In the genomic region with DNA sequence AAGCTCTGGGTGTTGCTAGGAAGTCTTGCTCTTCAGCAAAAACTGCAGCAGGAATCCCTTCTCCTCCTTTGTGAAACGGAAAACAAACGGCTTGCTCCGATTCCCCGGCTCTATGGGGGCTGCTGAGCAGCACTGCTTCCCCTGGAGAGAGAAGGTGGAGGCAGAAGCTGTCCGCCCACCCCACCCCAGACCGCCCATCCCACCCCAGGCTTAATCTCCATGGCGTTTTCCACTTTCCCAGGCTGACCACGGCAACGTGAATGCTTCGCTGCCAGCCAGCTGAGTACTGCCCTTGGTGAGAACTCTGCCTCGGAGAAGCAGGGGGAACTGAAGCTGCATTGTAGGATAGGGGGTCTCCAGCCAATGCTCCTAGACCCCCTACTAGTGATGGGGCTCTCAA, we compare ENCODE assay signal across 17 cellular contexts.
DNase-seq lines count a peak whose midpoint lies in the region; ATAC-seq and TF ChIP-seq lines count a peak whose summit lies in the region.
"Had no signal": no experiment of that assay in that cellular context is flagged by ENCODE, and none has a peak within 500 bp of the region (broad histone marks: within the 10 kb centered on the region; RNA-seq: fewer than 3 reads in every experiment).

No MANE protein-coding gene starts in this region.

- no peaks in the 10 kb centered on the region for H3K27me3 Mint-ChIP-seq in activated T-cell treated with anti-CD3 and anti-CD28 coated beads, Interleukin-2, amount 50 U/mL, for 72 hours (ENCODE audit: low read depth)
- no peaks in the 10 kb centered on the region for H3K27me3 Mint-ChIP-seq in activated T-cell treated with anti-CD3 and anti-CD28 coated beads, Interleukin-2, amount 50 U/mL, for 4 hours (ENCODE audit: low read depth)
- no peaks in the 10 kb centered on the region for H3K27me3 Mint-ChIP-seq in stimulated activated naive B cell treated with anti-CD40 and anti-IgM and Interleukin-4, amounts not matched to agents 10 μg/mL and 1 μg/mL and 100 μg/mL, for 72 hours

- peak overlapping the region; percentile 39 to 83 for H3K4me3 Mint-ChIP-seq in activated T-cell treated with anti-CD3 and anti-CD28 coated beads, Interleukin-2, amount 50 U/mL, for 72 hours
- H3K4me3 Mint-ChIP-seq in activated T-cell treated with anti-CD3 and anti-CD28 coated beads, Interleukin-2, amount 50 U/mL, for 4 hours: no peak overlapping the region
- no peak overlapping the region for H3K4me3 Mint-ChIP-seq in stimulated activated naive B cell treated with anti-CD40 and anti-IgM and Interleukin-4, amounts not matched to agents 10 μg/mL and 1 μg/mL and 100 μg/mL, for 72 hours

- peaks cover 100% of the 10 kb centered on the region for H3K4me1 ChIP-seq in Karpas-422 (ENCODE audit: low read length)
- peaks cover 11% of the 10 kb centered on the region for H3K4me1 ChIP-seq in body of pancreas
- H3K4me1 ChIP-seq: A549 had no signal

- 69 to 74% methylated on average over 5 to 11 of the region's 11 CpGs for WGBS in body of pancreas, 2 donors

- ATAC-seq in activated T-cell treated with anti-CD3 and anti-CD28 coated beads, Interleukin-2, amount 50 U/mL, for 72 hours (replicated peaks in 1 of 2): no peak
- no peak for ATAC-seq in activated T-cell treated with anti-CD3 and anti-CD28 coated beads, Interleukin-2, amount 50 U/mL, for 4 hours
- no peak for ATAC-seq in stimulated activated naive B cell treated with anti-CD40 and anti-IgM and Interleukin-4, amounts not matched to agents 10 μg/mL and 1 μg/mL and 100 μg/mL, for 72 hours (replicated peaks)
- ATAC-seq in body of pancreas: no peak
- ATAC-seq: A549 had no signal

- H3K36me3 ChIP-seq in Karpas-422 (ENCODE audit: insufficient read depth, low read length): no peaks in the 10 kb centered on the region
- no peaks in the 10 kb centered on the region for H3K36me3 ChIP-seq in H7 (replicated peaks; ENCODE audit: control insufficient read depth, insufficient read depth, low read length)
- H3K36me3 ChIP-seq in body of pancreas (replicated peaks in 1 of 2; ENCODE audit: insufficient read depth in 1 of 2, low read depth in 2 of 2): no peaks in the 10 kb centered on the region

- H3K9me3 ChIP-seq in Karpas-422 (ENCODE audit: low read length) (no peaks in the 10 kb centered on the region), body of pancreas (no peaks in the 10 kb centered on the region)
- H3K9me3 ChIP-seq: A549 had no signal

- H3K9me2 ChIP-seq in Karpas-422 (replicated peaks; ENCODE audit: insufficient read depth, low read length): no peaks in the 10 kb centered on the region

- TF ChIP-seq POLR2A in body of pancreas (IDR thresholded peaks at IDR 0.05): no peak

- H3K4me1 Mint-ChIP-seq in activated T-cell treated with anti-CD3 and anti-CD28 coated beads, Interleukin-2, amount 50 U/mL, for 72 hours (ENCODE audit: low read depth): peaks cover 97% of the 10 kb centered on the region
- peaks cover 77% of the 10 kb centered on the region for H3K4me1 Mint-ChIP-seq in activated T-cell treated with anti-CD3 and anti-CD28 coated beads, Interleukin-2, amount 50 U/mL, for 4 hours (ENCODE audit: low read depth)
- peaks cover 86 to 95% of the 10 kb centered on the region in 2 donors for H3K4me1 Mint-ChIP-seq in stimulated activated naive B cell treated with anti-CD40 and anti-IgM and Interleukin-4, amounts not matched to agents 10 μg/mL and 1 μg/mL and 100 μg/mL, for 72 hours

- H3K79me2 ChIP-seq in Karpas-422 (ENCODE audit: low read length): peaks cover 98% of the 10 kb centered on the region

- intact Hi-C loops in dorsolateral prefrontal cortex (cut with DNase I) (no loop called here), body of pancreas (cut with DNase I) (no loop called here)

- H3K4me2 ChIP-seq in Karpas-422 (ENCODE audit: low read depth, low read length, poor library complexity, severe bottlenecking): peak overlapping the region; percentile 54
- H3K4me2 ChIP-seq: A549 had no signal

- no peaks in the 10 kb centered on the region for H3K9me3 Mint-ChIP-seq in activated T-cell treated with anti-CD3 and anti-CD28 coated beads, Interleukin-2, amount 50 U/mL, for 72 hours
- H3K9me3 Mint-ChIP-seq in activated T-cell treated with anti-CD3 and anti-CD28 coated beads, Interleukin-2, amount 50 U/mL, for 4 hours: no peaks in the 10 kb centered on the region
- H3K9me3 Mint-ChIP-seq in stimulated activated naive B cell treated with anti-CD40 and anti-IgM and Interleukin-4, amounts not matched to agents 10 μg/mL and 1 μg/mL and 100 μg/mL, for 72 hours: no peaks in the 10 kb centered on the region

- no peak overlapping the region for H3K9ac ChIP-seq in Karpas-422 (ENCODE audit: low read length)
- H3K9ac ChIP-seq: GM23248 had no signal

- H3K4me3 ChIP-seq in Karpas-422 (ENCODE audit: low read length) (0 out of 2 replicates have a peak overlapping the region, but pooled peaks have one; percentile 3), dorsolateral prefrontal cortex (peak overlapping the region in 33 of 59 donors; percentile 2 to 48 (median 22)), H7 (ENCODE audit: insufficient read depth, low read depth, low read length) (no peak overlapping the region), body of pancreas (no peak overlapping the region)
- H3K4me3 ChIP-seq: A549, GM23248 had no signal

- no peak overlapping the region for H2AFZ ChIP-seq in Karpas-422 (ENCODE audit: low read length)
- H2AFZ ChIP-seq: GM23248 had no signal

- H3K27me3 ChIP-seq in Karpas-422 (ENCODE audit: low read length) (no peaks in the 10 kb centered on the region), dorsolateral prefrontal cortex (no peaks in the 10 kb centered on the region), H7 (ENCODE audit: control insufficient read depth, insufficient read depth, low read length) (no peaks in the 10 kb centered on the region), body of pancreas (no peaks in the 10 kb centered on the region)

- H3K27ac ChIP-seq in Karpas-422 (ENCODE audit: low read length) (peak overlapping the region; percentile 70), dorsolateral prefrontal cortex (peak overlapping the region in 55 of 59 donors; percentile 10 to 89 (median 70)), body of pancreas (no peak overlapping the region)
- H3K27ac ChIP-seq: A549, GM23248 had no signal

- DNase-seq in activated T-cell treated with anti-CD3 and anti-CD28 coated beads, Interleukin-2, amount 50 U/mL, for 72 hours: no peak
- no peak for DNase-seq in activated T-cell treated with anti-CD3 and anti-CD28 coated beads, Interleukin-2, amount 50 U/mL, for 4 hours
- DNase-seq in Karpas-422: no peak
- no peak for DNase-seq in dorsolateral prefrontal cortex
- DNase-seq in stimulated activated naive B cell treated with anti-CD40 and anti-IgM and Interleukin-4, amounts not matched to agents 10 μg/mL and 1 μg/mL and 100 μg/mL, for 72 hours: no peak
- DNase-seq in H7: no peak
- DNase-seq in AG20443 (ENCODE audit: low spot score): no peak
- DNase-seq in body of pancreas: no peak
- DNase-seq: activated CD4-positive, alpha-beta T cell treated with anti-CD3 and anti-CD28 coated beads for 4 hours; activated CD8-positive, alpha-beta memory T cell treated with anti-CD3 and anti-CD28 coated beads, Interleukin-2, amount 50 U/mL, for 4 hours; activated gamma-delta T cell treated with Interleukin-2 at 50 U/mL for 16 hours; GM23248; mesenchymal stem cell; NCI-H146; NCI-H2171 treated with DMSO at 0.1 percent for 48 hours; NCI-H69 had no signal

- H3K36me3 Mint-ChIP-seq in activated T-cell treated with anti-CD3 and anti-CD28 coated beads, Interleukin-2, amount 50 U/mL, for 72 hours (ENCODE audit: insufficient read depth in 2 of 2): peaks cover 14 to 23% of the 10 kb centered on the region in 2 donors
- peaks cover 27% of the 10 kb centered on the region for H3K36me3 Mint-ChIP-seq in activated T-cell treated with anti-CD3 and anti-CD28 coated beads, Interleukin-2, amount 50 U/mL, for 4 hours (ENCODE audit: insufficient read depth)
- H3K36me3 Mint-ChIP-seq in stimulated activated naive B cell treated with anti-CD40 and anti-IgM and Interleukin-4, amounts not matched to agents 10 μg/mL and 1 μg/mL and 100 μg/mL, for 72 hours: peaks cover 56 to 72% of the 10 kb centered on the region in 2 donors

- H4K20me1 ChIP-seq in Karpas-422 (ENCODE audit: insufficient read depth, low read depth, low read length): peaks cover 61% of the 10 kb centered on the region

- TF ChIP-seq CTCF in dorsolateral prefrontal cortex (IDR thresholded peaks at IDR 0.05 in 54 of 56, conservative IDR thresholded peaks at IDR 0.05 in 2 of 56; ENCODE audit: low read depth in 1 of 56, partially characterized antibody in 56 of 56) (no peak), body of pancreas (IDR thresholded peaks at IDR 0.05) (no peak)

- H3K27ac Mint-ChIP-seq in activated T-cell treated with anti-CD3 and anti-CD28 coated beads, Interleukin-2, amount 50 U/mL, for 72 hours: peak overlapping the region; percentile 94
- peak overlapping the region; percentile 79 for H3K27ac Mint-ChIP-seq in stimulated activated naive B cell treated with anti-CD40 and anti-IgM and Interleukin-4, amounts not matched to agents 10 μg/mL and 1 μg/mL and 100 μg/mL, for 72 hours

Comparison
In these comparisons a context has a peak if more than half of its experiments do, and no peak if none do; other contexts are left out.
1. H3K4me3 Mint-ChIP-seq: peak in activated T-cell treated with anti-CD3 and anti-CD28 coated beads, Interleukin-2, amount 50 U/mL, for 72 hours (2 of 2); none in activated T-cell treated with anti-CD3 and anti-CD28 coated beads, Interleukin-2, amount 50 U/mL, for 4 hours (single experiment) and stimulated activated naive B cell treated with anti-CD40 and anti-IgM and Interleukin-4, amounts not matched to agents 10 μg/mL and 1 μg/mL and 100 μg/mL, for 72 hours (0 of 2).
2. H3K27ac ChIP-seq: peak in Karpas-422 (single experiment) and dorsolateral prefrontal cortex (55 of 59); none in body of pancreas (0 of 4).
3. H3K4me3 ChIP-seq: peak in Karpas-422 (single experiment) and dorsolateral prefrontal cortex (33 of 59); none in H7 (single experiment) and body of pancreas (0 of 2).